In the genomic region with DNA sequence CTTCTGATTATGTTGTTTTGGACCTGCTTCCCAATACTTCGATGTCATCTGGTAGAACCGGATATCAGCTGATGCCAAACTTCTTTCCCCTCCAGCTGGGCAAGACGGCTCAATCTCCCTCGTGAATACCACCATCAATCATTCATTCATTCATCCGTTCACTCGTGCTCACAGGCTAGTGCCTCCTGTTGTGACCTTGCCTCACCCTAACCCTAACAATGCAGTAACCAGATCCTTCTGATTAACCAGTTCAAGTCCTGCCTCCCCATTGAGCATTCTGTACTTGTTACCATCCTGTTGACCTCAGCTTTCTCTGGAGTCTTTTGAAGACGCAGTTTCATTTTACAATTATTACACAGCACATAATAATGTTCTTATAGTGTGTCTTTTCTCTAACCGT, we compare ENCODE assay signal across 21 cellular contexts. TPM values are rescaled to one million over a fixed set of nuclear protein-coding genes. Genes with fewer than 3 reads are reported as not detected.
A peak's percentile ranks its signal among the peaks of the same experiment; 100 is the strongest.
DNase-seq lines count a peak whose midpoint lies in the region; ATAC-seq, FAIRE-seq and TF ChIP-seq lines count a peak whose summit lies in the region.
"Had no signal": no experiment of that assay in that cellular context is flagged by ENCODE, and none has a peak within 500 bp of the region (broad histone marks: within the 10 kb centered on the region; RNA-seq: fewer than 3 reads in every experiment).

No MANE protein-coding gene starts in this region.

- no peak overlapping the region for H3K4ac ChIP-seq in mesenchymal stem cell (ENCODE audit: low read depth in 1 of 2, low read length in 2 of 2)

- no peak overlapping the region for H3K23ac ChIP-seq in mesenchymal stem cell (ENCODE audit: low read length in 2 of 2)

- H2BK120ac ChIP-seq in mesenchymal stem cell (ENCODE audit: low read depth, low read length), result no peak overlapping the region

- TF ChIP-seq RAD21 in Ishikawa (IDR thresholded peaks at IDR 0.05; ENCODE audit: low read depth) (no peak), K562 (CRISPR knock-in tag; conservative IDR thresholded peaks at IDR 0.05 in 1 of 2, IDR thresholded peaks at IDR 0.05 in 1 of 2) (no peak)

- CTCF ChIA-PET in K562 (lab: Yijun Ruan, JAX; ENCODE audit: low intra/inter-chr PET ratio), result no interaction called here

- H3K14ac ChIP-seq in mesenchymal stem cell (ENCODE audit: low read length in 2 of 2), result no peak overlapping the region

- peak; percentile 7; the same call in 1 of the 2 replicates for TF ChIP-seq EP300 in Ishikawa (IDR thresholded peaks at IDR 0.05; ENCODE audit: borderline replicate concordance)
- TF ChIP-seq EP300 in K562 (IDR thresholded peaks at IDR 0.05; ENCODE audit: low read length), result no peak

- H3K4me3 ChIP-seq in K562 (no peak overlapping the region), mesenchymal stem cell (ENCODE audit: insufficient read depth in 1 of 2, low read depth in 1 of 2, low read length in 2 of 2) (peak overlapping the region in 1 of 2 experiments; percentile 52)

- H4K8ac ChIP-seq in mesenchymal stem cell (ENCODE audit: low read length), result no peak overlapping the region

- H2BK5ac ChIP-seq in mesenchymal stem cell (ENCODE audit: low read depth, low read length, poor library complexity, severe bottlenecking), result no peak overlapping the region

- H4K91ac ChIP-seq in mesenchymal stem cell (ENCODE audit: low read length), result no peak overlapping the region

- FAIRE-seq in K562 (lab: Jason Lieb, UNC), result no peak
- FAIRE-seq: A204.1, D721Med, HTR-8/SVneo had no signal

- BruUV-seq in K562 (replicated peaks; lab: Mats Ljungman, UMichigan), result no TSS peak

- H3K27me3 ChIP-seq in K562 (ENCODE audit: control insufficient read depth in 2 of 2, insufficient read depth in 2 of 2, low read length in 2 of 2) (no peaks in the 10 kb centered on the region; a peak in 1 of 5 replicates), mesenchymal stem cell (ENCODE audit: control insufficient read depth in 1 of 2, insufficient read depth in 1 of 2, low read length in 2 of 2) (no peaks in the 10 kb centered on the region)

- no peak overlapping the region for H3K18ac ChIP-seq in mesenchymal stem cell (ENCODE audit: low read depth in 1 of 2, low read length in 2 of 2)

- H3K4me1 ChIP-seq in K562 (replicated peaks in 1 of 2; ENCODE audit: control insufficient read depth in 2 of 2, insufficient read depth in 2 of 2, low read length in 2 of 2) (peaks cover 2 to 9% of the 10 kb centered on the region in 2 experiments; a peak in 4 of 5 replicates), mesenchymal stem cell (ENCODE audit: control insufficient read depth, insufficient read depth, low read depth, low read length) (peaks cover 3% of the 10 kb centered on the region)
- H3K4me1 ChIP-seq: BE2C had no signal

- H2AFZ ChIP-seq in K562 (ENCODE audit: low read depth, low read length) (peak overlapping the region; percentile 64), mesenchymal stem cell (ENCODE audit: low read depth, low read length) (no peak overlapping the region)

- POLR2A ChIA-PET in K562 (lab: Yijun Ruan, JAX), result no interaction called here

- no peak overlapping the region for H2BK12ac ChIP-seq in mesenchymal stem cell (ENCODE audit: low read length in 2 of 2)

- in situ Hi-C loops in K562 (cut with MboI), result no loop called here

- H3K79me2 ChIP-seq in K562 (ENCODE audit: control insufficient read depth, insufficient read depth, low read length), result no peaks in the 10 kb centered on the region

- H3K9me1 ChIP-seq in K562 (ENCODE audit: control insufficient read depth, insufficient read depth, low read length), result no peaks in the 10 kb centered on the region

- DNase-seq in K562 (ENCODE audit: extremely low read depth in 1 of 4, low spot score in 3 of 4) (no peak), mesenchymal stem cell (no peak), left ventricle myocardium superior (no peak), dedifferentiated amniotic fluid mesenchymal stem cell (ENCODE audit: extremely low spot score) (no peak), cerebellar nuclear complex (lab: John Stamatoyannopoulos, UW) (no peak), NCI-H1417 treated with DMSO at 0.1 percent for 48 hours (lab: John Stamatoyannopoulos, UW) (no peak)
- DNase-seq: ACHN; BE2C; C1 segment of cervical spinal cord; Caco-2; CD4-positive, CD25-positive, alpha-beta regulatory T cell; DMS79; GF-D8; H7; IMR-90; KG1 had no signal

- peaks cover 2% of the 10 kb centered on the region; the same call in 1 of the 2 replicates for H4K20me1 ChIP-seq in K562 (replicated peaks; ENCODE audit: control insufficient read depth, insufficient read depth, low read length)

- no peak overlapping the region for H2BK15ac ChIP-seq in mesenchymal stem cell (ENCODE audit: low read depth, poor library complexity, severe bottlenecking)

- H3K9me3 ChIP-seq in K562 (replicated peaks; ENCODE audit: control insufficient read depth, insufficient read depth, low read depth, low read length), result no peaks in the 10 kb centered on the region
- H3K9me3 ChIP-seq in mesenchymal stem cell (ENCODE audit: control insufficient read depth, low read length), result no peaks in the 10 kb centered on the region
- H3K9me3 ChIP-seq: BE2C had no signal

- ATAC-seq in K562 (no peak; the same call in 2 of the 3 replicates), left ventricle myocardium superior (no peak)
- ATAC-seq: HCT116 had no signal

- 0 out of 2 replicates have a peak overlapping the region, but pooled peaks have one; percentile 3 for H3K4me2 ChIP-seq in K562 (ENCODE audit: insufficient read depth, low read length)
- H3K4me2 ChIP-seq in mesenchymal stem cell (ENCODE audit: low read length, poor library complexity, severe bottlenecking), result no peak overlapping the region

- intact Hi-C loops in K562 (cut with micrococcal nuclease) (loop anchor here (10.0 kb wide), 1 partner anchor 143 kb away; the partner anchor contains the start of gene DYNC2LI1), left ventricle myocardium superior (cut with micrococcal nuclease) (no loop called here)

- H3K36me3 ChIP-seq in K562 (ENCODE audit: control insufficient read depth, insufficient read depth, low read length), result no peaks in the 10 kb centered on the region
- H3K36me3 ChIP-seq in mesenchymal stem cell (ENCODE audit: control insufficient read depth in 1 of 2, insufficient read depth in 2 of 2, low read depth in 1 of 2, low read length in 2 of 2), result no peaks in the 10 kb centered on the region
- H3K36me3 ChIP-seq: BE2C had no signal

- no peaks in the 10 kb centered on the region for H3K79me1 ChIP-seq in mesenchymal stem cell (replicated peaks; ENCODE audit: low read length, poor library complexity, severe bottlenecking)

- WGBS in K562 (ENCODE audit: insufficient coverage, low coverage, missing lambda C conversion rate), result 19% methylated on average over 8 of the region's 8 CpGs
- WGBS in mesenchymal stem cell, result 89% methylated on average over 7 of the region's 8 CpGs

- TF ChIP-seq CTCF in K562 (IDR thresholded peaks at IDR 0.05 in 2 of 3, conservative IDR thresholded peaks at IDR 0.05 in 1 of 3; ENCODE audit: insufficient read depth in 2 of 3, low read depth in 1 of 3, low read length in 3 of 3), result no peak

- H3K27ac ChIP-seq in K562 (ENCODE audit: extremely low read depth, low read depth, low read length), result no peak overlapping the region
- no peak overlapping the region for H3K27ac ChIP-seq in mesenchymal stem cell (ENCODE audit: low read length, poor library complexity, severe bottlenecking)

- no peak overlapping the region for H3K9ac ChIP-seq in K562 (ENCODE audit: insufficient read depth in 1 of 2, low read depth in 2 of 2, low read length in 2 of 2)
- peak overlapping the region; percentile 25 for H3K9ac ChIP-seq in mesenchymal stem cell (ENCODE audit: low read length)

- no peak overlapping the region for H2AK5ac ChIP-seq in mesenchymal stem cell (ENCODE audit: low read length, severe bottlenecking)

- TF ChIP-seq POLR2A in K562 (conservative IDR thresholded peaks at IDR 0.05), result no peak

RNA-seq across cellular contexts. Expression of gene PLEKHH2, which starts 5.1 kb away (rescaled TPM):
- total RNA-seq in K562 (2011; cell fraction: chromatin; rRNA removed; ENCODE audit: low replicate concordance), result 16.5 and 50.7 TPM in 2 replicates
- total RNA-seq in K562 (2011; cell fraction: nucleolus; rRNA removed), result 6.6 and 7.7 TPM in 2 replicates
- 18.6 and 18.7 TPM in 2 replicates for total RNA-seq in K562 (2011; cell fraction: nucleoplasm; rRNA removed)
- total RNA-seq in K562 (2014; rRNA removed) (1.3 and 2.7 TPM in 2 replicates), K562 (2014; rRNA removed; fragmentation: Illumina TruSeq; extraction: Trizol) (3.1 and 3.7 TPM in 2 replicates), K562 (2015; rRNA removed; fragmentation: Illumina TruSeq; extraction: Trizol) (1.5 and 1.8 TPM in 2 replicates), K562 (2021) (2.1 and 3.1 TPM in 2 replicates), left ventricle myocardium superior (1.1 TPM)
- polyA plus RNA-seq in K562 (2011; rRNA removed) (12.9 and 13.5 TPM in 2 replicates), K562 (2014; fragmentation: Illumina TruSeq; extraction: Trizol) (3.5 and 3.9 TPM in 2 replicates), K562 (2014; fragmentation: Nextera tagmentation; extraction: Ambion mirVana) (under 1 TPM; 0.77 to 0.86 TPM), K562 (2014; rRNA removed) (2.0 and 2.7 TPM in 2 replicates)
- polyA plus RNA-seq in K562 (2011; cell fraction: cytosol; rRNA removed), result 1.8 and 5.8 TPM in 2 replicates
- polyA plus RNA-seq in K562 (2011; cell fraction: nucleus; rRNA removed), result 15.3 and 17.7 TPM in 2 replicates
- polyA plus RNA-seq in K562 (2012), result 1.6 and 3.8 TPM in 2 replicates
- polyA minus RNA-seq in K562 (2011; rRNA and poly(A)+ RNA removed), result 13.0 and 17.7 TPM in 2 replicates
- polyA minus RNA-seq in K562 (2011; cell fraction: cytosol; rRNA and poly(A)+ RNA removed), result 2.4 and 3.9 TPM in 2 replicates
- polyA minus RNA-seq in K562 (2011; cell fraction: nucleus; rRNA and poly(A)+ RNA removed), result 8.8 and 11.4 TPM in 2 replicates
- 6.5 TPM for polyA plus RNA-seq in mesenchymal stem cell (2013, experiment 1 of 2)
- 6.1 TPM for polyA plus RNA-seq in mesenchymal stem cell (2013, experiment 2 of 2)

RNA-seq across cellular contexts. Expression of gene THADA, which starts 36.1 kb away (rescaled TPM):
- total RNA-seq in K562 (2011; cell fraction: chromatin; rRNA removed; ENCODE audit: low replicate concordance), result 46.5 and 111 TPM in 2 replicates
- 30.5 and 38.3 TPM in 2 replicates for total RNA-seq in K562 (2011; cell fraction: nucleolus; rRNA removed)
- total RNA-seq in K562 (2011; cell fraction: nucleoplasm; rRNA removed), result 41.1 and 59.6 TPM in 2 replicates
- total RNA-seq in K562 (2014; rRNA removed), result 31.9 and 33.9 TPM in 2 replicates
- 34.4 and 34.7 TPM in 2 replicates for total RNA-seq in K562 (2014; rRNA removed; fragmentation: Illumina TruSeq; extraction: Trizol)
- 28.5 and 34.0 TPM in 2 replicates for total RNA-seq in K562 (2015; rRNA removed; fragmentation: Illumina TruSeq; extraction: Trizol)
- 33.6 and 34.0 TPM in 2 replicates for total RNA-seq in K562 (2021)
- polyA plus RNA-seq in K562 (2011; rRNA removed), result 18.7 and 21.9 TPM in 2 replicates
- polyA plus RNA-seq in K562 (2011; cell fraction: cytosol; rRNA removed), result 19.1 and 20.0 TPM in 2 replicates
- 49.1 and 65.8 TPM in 2 replicates for polyA plus RNA-seq in K562 (2011; cell fraction: nucleus; rRNA removed)
- 18.4 and 28.4 TPM in 2 replicates for polyA plus RNA-seq in K562 (2012)
- 28.4 and 31.9 TPM in 2 replicates for polyA plus RNA-seq in K562 (2014; fragmentation: Illumina TruSeq; extraction: Trizol)
- 10 to 100 TPM; 17.8 to 29.6 TPM for polyA plus RNA-seq in K562 (2014; fragmentation: Nextera tagmentation; extraction: Ambion mirVana)
- 15.9 and 25.1 TPM in 2 replicates for polyA plus RNA-seq in K562 (2014; rRNA removed)
- polyA minus RNA-seq in K562 (2011; rRNA and poly(A)+ RNA removed), result 64.9 and 80.5 TPM in 2 replicates
- 32.6 and 32.9 TPM in 2 replicates for polyA minus RNA-seq in K562 (2011; cell fraction: cytosol; rRNA and poly(A)+ RNA removed)
- 44.0 and 57.8 TPM in 2 replicates for polyA minus RNA-seq in K562 (2011; cell fraction: nucleus; rRNA and poly(A)+ RNA removed)
- polyA plus RNA-seq in mesenchymal stem cell (2013, experiment 1 of 2), result 5.1 TPM
- 4.3 TPM for polyA plus RNA-seq in mesenchymal stem cell (2013, experiment 2 of 2)
- 12.1 TPM for total RNA-seq in left ventricle myocardium superior

RNA-seq across cellular contexts. Expression of gene C1GALT1C1L, which starts 44.3 kb away (rescaled TPM):
- 2.5 and 4.8 TPM in 2 replicates for total RNA-seq in K562 (2011; cell fraction: chromatin; rRNA removed; ENCODE audit: low replicate concordance)
- total RNA-seq in K562 (2011; cell fraction: nucleolus; rRNA removed), result 1.8 and 4.1 TPM in 2 replicates
- 3.7 and 4.3 TPM in 2 replicates for total RNA-seq in K562 (2011; cell fraction: nucleoplasm; rRNA removed)
- total RNA-seq in K562 (2014; rRNA removed), result 0.49 and 1.0 TPM in 2 replicates
- total RNA-seq in K562 (2014; rRNA removed; fragmentation: Illumina TruSeq; extraction: Trizol), result 1.6 and 1.9 TPM in 2 replicates
- total RNA-seq in K562 (2015; rRNA removed; fragmentation: Illumina TruSeq; extraction: Trizol), result 1.0 and 1.2 TPM in 2 replicates
- 1.5 and 1.6 TPM in 2 replicates for total RNA-seq in K562 (2021)
- polyA plus RNA-seq in K562 (2011; rRNA removed), result 4.2 and 4.4 TPM in 2 replicates
- 0.81 and 1.8 TPM in 2 replicates for polyA plus RNA-seq in K562 (2011; cell fraction: cytosol; rRNA removed)
- polyA plus RNA-seq in K562 (2011; cell fraction: nucleus; rRNA removed), result 2.0 and 4.1 TPM in 2 replicates
- polyA plus RNA-seq in K562 (2012), result 1.1 and 1.8 TPM in 2 replicates
- 1.6 and 1.7 TPM in 2 replicates for polyA plus RNA-seq in K562 (2014; fragmentation: Illumina TruSeq; extraction: Trizol)
- 1 to 10 TPM; 3.1 to 3.5 TPM for polyA plus RNA-seq in K562 (2014; fragmentation: Nextera tagmentation; extraction: Ambion mirVana)
- 2.1 and 4.1 TPM in 2 replicates for polyA plus RNA-seq in K562 (2014; rRNA removed)
- 1.9 and 2.8 TPM in 2 replicates for polyA minus RNA-seq in K562 (2011; rRNA and poly(A)+ RNA removed)
- not detected in 2 replicates for polyA minus RNA-seq in K562 (2011; cell fraction: cytosol; rRNA and poly(A)+ RNA removed)
- polyA minus RNA-seq in K562 (2011; cell fraction: nucleus; rRNA and poly(A)+ RNA removed), result 0.81 and 2.8 TPM in 2 replicates
- 0.08 TPM for polyA plus RNA-seq in mesenchymal stem cell (2013, experiment 1 of 2)
- 0.04 TPM for polyA plus RNA-seq in mesenchymal stem cell (2013, experiment 2 of 2)
- total RNA-seq in left ventricle myocardium superior, result 0.64 TPM
- total RNA-seq: CD4-positive, CD25-positive, alpha-beta regulatory T cell; H7 had no signal
